15 cellular contexts compared by ENCODE assay signal in genomic region chr5:95360667-95361066, GRCh38. TPM values are rescaled to one million over a fixed set of nuclear protein-coding genes. Genes with fewer than 3 reads are reported as not detected.
"Had no signal": no experiment of that assay in that cellular context is flagged by ENCODE, and none has a peak within 500 bp of the region (broad histone marks: within the 10 kb centered on the region; RNA-seq: fewer than 3 reads in every experiment).

No MANE protein-coding gene starts in this region.

RNA-seq across cellular contexts. Expression of gene FAM81B, which starts 30.5 kb away (rescaled TPM):
- total RNA-seq: activated naive CD4-positive, alpha-beta T cell treated with anti-CD3 and anti-CD28 coated beads for 36 hours; activated naive CD4-positive, alpha-beta T cell treated with anti-CD3 and anti-CD28 coated beads, Interleukin-2, amount 50 U/mL, for 72 hours; activated naive CD8-positive, alpha-beta T cell treated with anti-CD3 and anti-CD28 coated beads for 36 hours; activated naive CD8-positive, alpha-beta T cell treated with anti-CD3 and anti-CD28 coated beads, Interleukin-2, amount 10 ng/mL, durations not matched to agents 7 days and 5 days; activated T-cell treated with anti-CD3 and anti-CD28 coated beads, Interleukin-2, amount 50 U/mL, for 4 hours; activated T-cell treated with anti-CD3 and anti-CD28 coated beads, Interleukin-2, amount 50 U/mL, for 72 hours; activated T-helper 1 cell treated with anti-CD3 and anti-CD28 coated beads, Interleukin-12 subunit alpha, Interleukin-12 subunit beta, Interleukin-2, Interleukin-4 antibody, amounts not matched to agents 30 ng/mL and 10 ng/mL and 1 ng/mL, durations not matched to agents 14 hours and 24 hours and 36 hours; activated T-helper 17 cell treated with anti-CD3 and anti-CD28 coated beads, Interleukin-2, amount 50 U/mL, for 72 hours; activated T-helper 2 cell treated with anti-CD3 and anti-CD28 coated beads, Interferon-gamma antibody, Interleukin-2, Interleukin-4, amounts not matched to agents 10 μg/mL and 5 μg/mL and 100 μg/mL, durations not matched to agents 14 hours and 24 hours and 36 hours; aorta; ascending aorta; bronchial epithelial cell; cardiac muscle cell; cardiac septum; chondrocyte had no signal
- polyA plus RNA-seq: aorta, cardiac muscle cell had no signal
